1 cellular context compared by ENCODE assay signal in the genomic region with DNA sequence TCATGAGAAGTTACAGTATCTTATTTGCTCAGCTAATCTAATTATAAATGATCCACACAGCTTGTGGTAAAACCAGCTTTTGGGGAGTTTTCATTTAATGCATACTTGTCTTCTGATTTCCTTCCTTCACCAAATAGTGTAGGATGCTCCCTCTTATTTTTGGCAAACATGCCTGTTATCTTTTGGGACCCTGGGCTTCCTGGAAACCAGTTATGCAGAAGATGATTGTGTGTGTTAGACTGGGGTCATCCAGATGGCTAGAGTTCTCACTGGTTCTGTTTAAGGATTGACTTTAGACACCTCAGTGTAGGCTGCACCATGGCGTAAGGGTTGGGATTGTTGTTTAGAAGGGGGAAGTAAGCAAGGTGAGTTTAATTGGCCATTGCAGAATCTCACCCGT.
TF ChIP-seq lines count a peak whose summit lies in the region.

No MANE protein-coding gene starts in this region.

TF ChIP-seq in HepG2, 621 proteins besides CTCF, POLR2A, EP300 and RAD21 (continued from another document):
- TF ChIP-seq, protein P1, sequence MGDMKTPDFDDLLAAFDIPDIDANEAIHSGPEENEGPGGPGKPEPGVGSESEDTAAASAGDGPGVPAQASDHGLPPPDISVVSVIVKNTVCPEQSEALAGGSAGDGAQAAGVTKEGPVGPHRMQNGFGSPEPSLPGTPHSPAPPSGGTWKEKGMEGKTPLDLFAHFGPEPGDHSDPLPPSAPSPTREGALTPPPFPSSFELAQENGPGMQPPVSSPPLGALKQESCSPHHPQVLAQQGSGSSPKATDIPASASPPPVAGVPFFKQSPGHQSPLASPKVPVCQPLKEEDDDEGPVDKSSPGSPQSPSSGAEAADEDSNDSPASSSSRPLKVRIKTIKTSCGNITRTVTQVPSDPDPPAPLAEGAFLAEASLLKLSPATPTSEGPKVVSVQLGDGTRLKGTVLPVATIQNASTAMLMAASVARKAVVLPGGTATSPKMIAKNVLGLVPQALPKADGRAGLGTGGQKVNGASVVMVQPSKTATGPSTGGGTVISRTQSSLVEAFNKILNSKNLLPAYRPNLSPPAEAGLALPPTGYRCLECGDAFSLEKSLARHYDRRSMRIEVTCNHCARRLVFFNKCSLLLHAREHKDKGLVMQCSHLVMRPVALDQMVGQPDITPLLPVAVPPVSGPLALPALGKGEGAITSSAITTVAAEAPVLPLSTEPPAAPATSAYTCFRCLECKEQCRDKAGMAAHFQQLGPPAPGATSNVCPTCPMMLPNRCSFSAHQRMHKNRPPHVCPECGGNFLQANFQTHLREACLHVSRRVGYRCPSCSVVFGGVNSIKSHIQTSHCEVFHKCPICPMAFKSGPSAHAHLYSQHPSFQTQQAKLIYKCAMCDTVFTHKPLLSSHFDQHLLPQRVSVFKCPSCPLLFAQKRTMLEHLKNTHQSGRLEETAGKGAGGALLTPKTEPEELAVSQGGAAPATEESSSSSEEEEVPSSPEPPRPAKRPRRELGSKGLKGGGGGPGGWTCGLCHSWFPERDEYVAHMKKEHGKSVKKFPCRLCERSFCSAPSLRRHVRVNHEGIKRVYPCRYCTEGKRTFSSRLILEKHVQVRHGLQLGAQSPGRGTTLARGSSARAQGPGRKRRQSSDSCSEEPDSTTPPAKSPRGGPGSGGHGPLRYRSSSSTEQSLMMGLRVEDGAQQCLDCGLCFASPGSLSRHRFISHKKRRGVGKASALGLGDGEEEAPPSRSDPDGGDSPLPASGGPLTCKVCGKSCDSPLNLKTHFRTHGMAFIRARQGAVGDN (CRISPR knock-in tag; IDR thresholded peaks at IDR 0.05) = no peak
- TF ChIP-seq, protein P2, sequence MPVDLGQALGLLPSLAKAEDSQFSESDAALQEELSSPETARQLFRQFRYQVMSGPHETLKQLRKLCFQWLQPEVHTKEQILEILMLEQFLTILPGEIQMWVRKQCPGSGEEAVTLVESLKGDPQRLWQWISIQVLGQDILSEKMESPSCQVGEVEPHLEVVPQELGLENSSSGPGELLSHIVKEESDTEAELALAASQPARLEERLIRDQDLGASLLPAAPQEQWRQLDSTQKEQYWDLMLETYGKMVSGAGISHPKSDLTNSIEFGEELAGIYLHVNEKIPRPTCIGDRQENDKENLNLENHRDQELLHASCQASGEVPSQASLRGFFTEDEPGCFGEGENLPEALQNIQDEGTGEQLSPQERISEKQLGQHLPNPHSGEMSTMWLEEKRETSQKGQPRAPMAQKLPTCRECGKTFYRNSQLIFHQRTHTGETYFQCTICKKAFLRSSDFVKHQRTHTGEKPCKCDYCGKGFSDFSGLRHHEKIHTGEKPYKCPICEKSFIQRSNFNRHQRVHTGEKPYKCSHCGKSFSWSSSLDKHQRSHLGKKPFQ (CRISPR knock-in tag; IDR thresholded peaks at IDR 0.05; ENCODE audit: insufficient replicate concordance) = no peak
- no peak for TF ChIP-seq ZNF180 (CRISPR knock-in tag; IDR thresholded peaks at IDR 0.05; ENCODE audit: borderline replicate concordance, low read depth)
- TF ChIP-seq MIER2 (CRISPR knock-in tag; IDR thresholded peaks at IDR 0.05) = no peak
- no peak for TF ChIP-seq ZFP62 (CRISPR knock-in tag; IDR thresholded peaks at IDR 0.05)
- TF ChIP-seq REL (CRISPR knock-in tag; conservative IDR thresholded peaks at IDR 0.05) = no peak
- TF ChIP-seq, protein P3, sequence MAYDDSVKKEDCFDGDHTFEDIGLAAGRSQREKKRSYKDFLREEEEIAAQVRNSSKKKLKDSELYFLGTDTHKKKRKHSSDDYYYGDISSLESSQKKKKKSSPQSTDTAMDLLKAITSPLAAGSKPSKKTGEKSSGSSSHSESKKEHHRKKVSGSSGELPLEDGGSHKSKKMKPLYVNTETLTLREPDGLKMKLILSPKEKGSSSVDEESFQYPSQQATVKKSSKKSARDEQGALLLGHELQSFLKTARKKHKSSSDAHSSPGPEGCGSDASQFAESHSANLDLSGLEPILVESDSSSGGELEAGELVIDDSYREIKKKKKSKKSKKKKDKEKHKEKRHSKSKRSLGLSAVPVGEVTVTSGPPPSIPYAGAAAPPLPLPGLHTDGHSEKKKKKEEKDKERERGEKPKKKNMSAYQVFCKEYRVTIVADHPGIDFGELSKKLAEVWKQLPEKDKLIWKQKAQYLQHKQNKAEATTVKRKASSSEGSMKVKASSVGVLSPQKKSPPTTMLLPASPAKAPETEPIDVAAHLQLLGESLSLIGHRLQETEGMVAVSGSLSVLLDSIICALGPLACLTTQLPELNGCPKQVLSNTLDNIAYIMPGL (CRISPR knock-in tag; IDR thresholded peaks at IDR 0.05; ENCODE audit: borderline replicate concordance in 1 of 2, low read depth in 1 of 2) = no peak
- TF ChIP-seq POLR2G (IDR thresholded peaks at IDR 0.05; ENCODE audit: low read depth, low read length) = no peak
TF ChIP-seq in HepG2: peak in this region for 0.
